In the genomic region with DNA sequence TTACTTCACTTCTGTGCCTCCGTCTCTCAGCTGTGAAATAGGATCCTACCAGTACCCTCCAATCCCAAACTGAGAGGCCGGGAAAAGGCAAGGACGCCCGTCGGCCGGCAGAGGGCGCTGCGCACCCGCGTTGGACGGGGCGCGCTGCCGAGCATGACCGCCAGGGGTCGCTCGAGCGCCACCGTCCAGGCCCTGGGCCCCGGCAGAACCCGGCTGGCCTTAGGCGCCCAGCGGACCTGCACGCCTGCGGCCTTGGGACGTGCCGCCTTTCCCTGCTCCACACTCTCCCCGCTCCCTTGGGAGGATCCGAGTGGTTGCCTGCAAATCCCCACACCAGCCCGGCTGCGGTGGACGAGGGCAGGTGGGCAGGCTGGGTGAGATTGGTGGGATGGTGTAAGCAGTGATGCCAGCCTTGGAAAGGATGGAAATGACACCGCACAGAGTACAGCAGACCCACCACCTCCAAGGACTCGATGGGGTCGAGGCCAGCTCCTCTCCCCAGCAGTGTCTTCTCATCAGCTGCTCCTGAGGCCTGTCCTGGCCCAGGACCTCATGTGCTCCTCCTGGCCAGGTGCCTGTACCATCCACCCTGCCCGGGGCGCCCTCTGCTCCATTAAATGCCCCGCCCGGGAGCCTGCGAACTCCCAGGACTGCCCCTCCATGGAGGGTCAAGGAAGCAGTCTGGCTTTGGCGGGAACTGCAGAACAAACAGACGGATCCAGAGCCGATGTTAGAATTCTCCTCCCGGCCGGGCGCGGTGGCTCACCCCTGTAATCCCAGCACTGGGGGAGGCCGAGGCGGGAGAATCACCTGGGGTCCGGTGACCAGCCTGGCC, we compare ENCODE assay signal across 9 cellular contexts. TPM values are rescaled to one million over a fixed set of nuclear protein-coding genes. Genes with fewer than 3 reads are reported as not detected.
A peak's percentile ranks its signal among the peaks of the same experiment; 100 is the strongest.
DNase-seq lines count a peak whose midpoint lies in the region; ATAC-seq and TF ChIP-seq lines count a peak whose summit lies in the region.
"Had no signal": no experiment of that assay in that cellular context is flagged by ENCODE, and none has a peak within 500 bp of the region (broad histone marks: within the 10 kb centered on the region; RNA-seq: fewer than 3 reads in every experiment).

No MANE protein-coding gene starts in this region.

- peak overlapping the region; percentile 34 for H3K9ac ChIP-seq in NT2/D1 (ENCODE audit: insufficient read length, low read depth)

- peak; percentile 71 for ATAC-seq in GM19455 (IDR thresholded peaks at IDR 0.05; ENCODE audit: unreplicated experiment)
- ATAC-seq in HG03558 (IDR thresholded peaks at IDR 0.05; ENCODE audit: extremely low read depth, unreplicated experiment), result peak; percentile 59
- ATAC-seq in naive B cell (ENCODE audit: low read depth in 2 of 2), result peak; percentile 64 to 72

- H3K4me3 Mint-ChIP-seq in CD8-positive, alpha-beta memory T cell, result no peak overlapping the region
- peak overlapping the region in 2 of 8 donors; percentile 41 to 42 for H3K4me3 Mint-ChIP-seq in naive B cell

- TF ChIP-seq POLR2A in erythroblast (IDR thresholded peaks at IDR 0.05; ENCODE audit: low read length), result no peak

- peaks cover 36% of the 10 kb centered on the region for H3K4me1 ChIP-seq in CD8-positive, alpha-beta memory T cell (ENCODE audit: insufficient read depth, low read length)
- H3K4me1 ChIP-seq in NT2/D1 (ENCODE audit: insufficient read depth, insufficient read length), result peaks cover 6% of the 10 kb centered on the region

- H3K4me1 Mint-ChIP-seq in CD8-positive, alpha-beta memory T cell, result peaks cover 37 to 48% (median 43%) of the 10 kb centered on the region in 3 donors
- H3K4me1 Mint-ChIP-seq in naive B cell, result peaks cover 18 to 57% (median 43%) of the 10 kb centered on the region in 3 donors

- H3K27ac ChIP-seq in CD8-positive, alpha-beta memory T cell (ENCODE audit: low read depth, low read length), result no peak overlapping the region
- H3K27ac ChIP-seq: SJSA1 had no signal

- no peaks in the 10 kb centered on the region for H3K36me3 Mint-ChIP-seq in CD8-positive, alpha-beta memory T cell
- no peaks in the 10 kb centered on the region for H3K36me3 Mint-ChIP-seq in naive B cell

- no peaks in the 10 kb centered on the region for H3K36me3 ChIP-seq in CD8-positive, alpha-beta memory T cell (ENCODE audit: insufficient read depth, low read length)
- no peaks in the 10 kb centered on the region for H3K36me3 ChIP-seq in NT2/D1 (ENCODE audit: insufficient read depth, insufficient read length, low read length)
- H3K36me3 ChIP-seq: SJSA1 had no signal

- H3K27me3 Mint-ChIP-seq in CD8-positive, alpha-beta memory T cell, result no peaks in the 10 kb centered on the region
- no peaks in the 10 kb centered on the region for H3K27me3 Mint-ChIP-seq in naive B cell

- H3K27ac Mint-ChIP-seq in CD8-positive, alpha-beta memory T cell, result peak overlapping the region in 4 of 8 donors; percentile 24 to 74 (median 60)
- H3K27ac Mint-ChIP-seq in naive B cell, result peak overlapping the region in 2 of 6 donors; percentile 56 to 64

- DNase-seq in CD8-positive, alpha-beta memory T cell, result peak; percentile 53 to 74 (median 66)
- DNase-seq in NT2/D1 (ENCODE audit: low read depth, low spot score) (peak; percentile 68), erythroblast (lab: John Stamatoyannopoulos, UW) (peak; percentile 77 to 89), naive B cell (peak; percentile 73)
- peak; percentile 85 for DNase-seq in activated T-cell treated with anti-CD3 and anti-CD28 coated beads, Interleukin-2, amount 50 U/mL, for 1 hour
- peak; percentile 21 for DNase-seq in stimulated activated naive CD4-positive, alpha-beta T cell treated with Interleukin-2 at 50 U/mL for 16 hours (lab: John Stamatoyannopoulos, UW)

- H3K27me3 ChIP-seq in CD8-positive, alpha-beta memory T cell (ENCODE audit: insufficient read depth, low read length, poor library complexity, severe bottlenecking), result no peaks in the 10 kb centered on the region
- peaks cover 4% of the 10 kb centered on the region for H3K27me3 ChIP-seq in NT2/D1 (ENCODE audit: insufficient read depth, insufficient read length)
- H3K27me3 ChIP-seq: SJSA1 had no signal

- no peak overlapping the region for H3K4me3 ChIP-seq in CD8-positive, alpha-beta memory T cell (ENCODE audit: low read length)
- H3K4me3 ChIP-seq in NT2/D1 (ENCODE audit: insufficient read length, low read depth), result no peak overlapping the region
- H3K4me3 ChIP-seq: SJSA1 had no signal

- H3K9me3 Mint-ChIP-seq in CD8-positive, alpha-beta memory T cell, result no peaks in the 10 kb centered on the region
- H3K9me3 Mint-ChIP-seq in naive B cell, result peaks cover 0 to 3% (median 0%) of the 10 kb centered on the region in 7 donors

- POLR2A ChIA-PET in CD8-positive, alpha-beta memory T cell (lab: Charles Lee), result interaction anchor here (0.5 to 0.9 kb wide), 2 partner anchors 49 to 295 kb away, joined by 3 to 5 read pairs; no protein-coding TSS in a partner anchor

- H3K9me3 ChIP-seq in CD8-positive, alpha-beta memory T cell (ENCODE audit: low read length), result no peaks in the 10 kb centered on the region
- H3K9me3 ChIP-seq in NT2/D1 (ENCODE audit: insufficient read depth, low read length), result no peaks in the 10 kb centered on the region; the same call in 1 of the 2 replicates
- H3K9me3 ChIP-seq: SJSA1 had no signal

- CTCF ChIA-PET in CD8-positive, alpha-beta memory T cell (lab: Charles Lee), result interaction anchor here (0.7 to 2.5 kb wide), 46 partner anchors 8 to 587 kb away, joined by 3 to 21 read pairs (median 3); a partner anchor contains a TSS

RNA-seq across cellular contexts. Expression of a gene that starts 47.4 kb away (rescaled TPM):
- total RNA-seq in CD8-positive, alpha-beta memory T cell, result 100 to 1,000 TPM; 125 to 132 TPM
- 110 TPM for polyA plus RNA-seq in CD8-positive, alpha-beta memory T cell
- polyA plus RNA-seq in naive B cell (ENCODE audit: low read depth in 6 of 6), result 100 to 1,000 TPM; 112 to 165 (median 146) TPM

Comparison
In these comparisons a context has a peak if more than half of its experiments do, and no peak if none do; other contexts are left out.
1. DNase-seq: peak in every context shown above with its lines; median percentile 85 in activated T-cell treated with anti-CD3 and anti-CD28 coated beads, Interleukin-2, amount 50 U/mL, for 1 hour; 83 in erythroblast; 73 in naive B cell; 68 in NT2/D1; 66 in CD8-positive, alpha-beta memory T cell; 21 in stimulated activated naive CD4-positive, alpha-beta T cell treated with Interleukin-2 at 50 U/mL for 16 hours.